1 cellular context compared by ENCODE assay signal in genomic region chr10:77552252-77552651, GRCh38.
TF ChIP-seq lines count a peak whose summit lies in the region.

No MANE protein-coding gene starts in this region.

TF ChIP-seq in HEK293, 187 proteins besides CTCF, POLR2A, EP300 and RAD21:
- TF ChIP-seq PRDM10 (tag by site-specific recombination; IDR thresholded peaks at IDR 0.05) = 0 out of 2 replicates have a peak, but pooled peaks have one; percentile 32
- TF ChIP-seq ZNF274 (IDR thresholded peaks at IDR 0.05; ENCODE audit: low read length) = no peak
- no peak for TF ChIP-seq ZNF274 (tag by site-specific recombination; IDR thresholded peaks at IDR 0.05; ENCODE audit: borderline replicate concordance)
- TF ChIP-seq ZNF449 (tag by site-specific recombination; IDR thresholded peaks at IDR 0.05) = peak; percentile 13; the same call in 1 of the 2 replicates
